Comparison of ENCODE assay signal across 1 cellular context in the genomic region with DNA sequence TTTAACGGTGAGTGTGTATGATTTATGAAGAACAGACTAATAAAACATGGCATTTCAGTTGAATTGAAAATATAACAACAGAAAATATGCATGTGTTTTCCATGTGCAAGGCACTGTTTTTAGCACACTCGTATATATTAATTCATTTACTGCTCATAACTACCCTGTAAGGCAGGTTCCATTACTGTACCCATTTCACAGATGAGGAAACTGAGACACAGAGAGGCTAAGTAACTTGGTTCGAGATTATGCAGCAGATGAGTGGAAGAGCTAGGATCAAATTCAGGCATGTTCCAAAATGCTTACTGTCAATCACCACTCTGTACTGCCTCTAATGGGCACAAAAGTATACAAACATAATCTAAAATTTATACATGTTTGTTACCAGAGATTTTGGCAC.
TF ChIP-seq lines count a peak whose summit lies in the region.

No MANE protein-coding gene starts in this region.

TF ChIP-seq in H1, 55 proteins besides CTCF, POLR2A, EP300 and RAD21 (continued from another document):
- TF ChIP-seq, protein P1, sequence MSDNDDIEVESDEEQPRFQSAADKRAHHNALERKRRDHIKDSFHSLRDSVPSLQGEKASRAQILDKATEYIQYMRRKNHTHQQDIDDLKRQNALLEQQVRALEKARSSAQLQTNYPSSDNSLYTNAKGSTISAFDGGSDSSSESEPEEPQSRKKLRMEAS (IDR thresholded peaks at IDR 0.05) = no peak
- TF ChIP-seq JUN (IDR thresholded peaks at IDR 0.05; ENCODE audit: low read depth, low read length) (no peak), SP4 (IDR thresholded peaks at IDR 0.05; ENCODE audit: low read length) (no peak), TEAD4 (IDR thresholded peaks at IDR 0.05; ENCODE audit: low read depth, low read length) (no peak), TCF12 (IDR thresholded peaks at IDR 0.05; ENCODE audit: low read depth, low read length) (no peak)
